Comparison of ENCODE assay signal across 8 cellular contexts in genomic region chr3:49171775-49172500, GRCh38. TPM values are rescaled to one million over a fixed set of nuclear protein-coding genes. Genes with fewer than 3 reads are reported as not detected.
DNase-seq lines count a peak whose midpoint lies in the region; ATAC-seq and TF ChIP-seq lines count a peak whose summit lies in the region.

No MANE protein-coding gene starts in this region.

- ATAC-seq in HG03039 (IDR thresholded peaks at IDR 0.05; ENCODE audit: unreplicated experiment) (no peak), GM21515 (IDR thresholded peaks at IDR 0.05; ENCODE audit: unreplicated experiment) (no peak)

- intact Hi-C loops in Calu3 (cut with micrococcal nuclease; ENCODE audit: unreplicated experiment), result loop anchor here (5.0 to 10.0 kb wide), 2 partner anchors 105 to 273 kb away; partner anchors contain the start of gene C3orf62

- H3K4me3 Mint-ChIP-seq in Calu3 (ENCODE audit: low read depth, unreplicated experiment), result peak overlapping the region; percentile 77
- peak overlapping the region; percentile 82 for H3K4me3 Mint-ChIP-seq in progenitor cell of endocrine pancreas (ENCODE audit: low read depth)

- no peaks in the 10 kb centered on the region for H3K9me3 ChIP-seq in SJSA1 (replicated peaks)

- CTCF ChIA-PET in Calu3 (lab: Charles Lee), result no interaction called here

- H3K27me3 Mint-ChIP-seq in Calu3 (ENCODE audit: unreplicated experiment), result no peaks in the 10 kb centered on the region
- peaks cover 5% of the 10 kb centered on the region for H3K27me3 Mint-ChIP-seq in progenitor cell of endocrine pancreas

- no peaks in the 10 kb centered on the region for H3K27me3 ChIP-seq in SJSA1 (replicated peaks)

- peaks cover 3% of the 10 kb centered on the region; the same call in 1 of the 2 replicates for H3K36me3 ChIP-seq in SJSA1

- H3K4me3 ChIP-seq in SJSA1 (peak overlapping the region; percentile 60), fibroblast of mammary gland (ENCODE audit: control insufficient read depth, low read depth, low read length) (peak overlapping the region; percentile 69)

- TF ChIP-seq CTCF in Calu3 (IDR thresholded peaks at IDR 0.05; ENCODE audit: unreplicated experiment) (no peak), fibroblast of mammary gland (conservative IDR thresholded peaks at IDR 0.05; ENCODE audit: control insufficient read depth, insufficient read depth, low read depth, low read length) (no peak), progenitor cell of endocrine pancreas (IDR thresholded peaks at IDR 0.05; ENCODE audit: unreplicated experiment) (no peak)

- H3K9me3 Mint-ChIP-seq in Calu3 (ENCODE audit: low read depth, unreplicated experiment), result no peaks in the 10 kb centered on the region
- no peaks in the 10 kb centered on the region for H3K9me3 Mint-ChIP-seq in progenitor cell of endocrine pancreas (ENCODE audit: low read depth)

- no TSS peak for BruUV-seq in Calu3 (replicated peaks; lab: Mats Ljungman, UMichigan)

- H3K4me1 ChIP-seq in SJSA1 (replicated peaks), result peaks cover 23% of the 10 kb centered on the region

- DNase-seq in Calu3 (no peak), SJSA1 (ENCODE audit: low read depth in 1 of 2, low spot score in 2 of 2) (no peak), fibroblast of mammary gland (ENCODE audit: low read depth) (no peak), progenitor cell of endocrine pancreas (ENCODE audit: low spot score, unreplicated experiment) (no peak), SK-N-DZ (ENCODE audit: low spot score) (no peak), NCI-H2081 treated with DMSO at 0.1 percent for 48 hours (lab: John Stamatoyannopoulos, UW) (no peak)

- no peak overlapping the region for H3K27ac ChIP-seq in SJSA1

- H3K4me1 Mint-ChIP-seq in Calu3 (ENCODE audit: low read depth, unreplicated experiment) (no peaks in the 10 kb centered on the region), progenitor cell of endocrine pancreas (ENCODE audit: low read depth) (peaks cover 22% of the 10 kb centered on the region)

- H3K27ac Mint-ChIP-seq in Calu3 (ENCODE audit: unreplicated experiment), result no peak overlapping the region
- no peak overlapping the region for H3K27ac Mint-ChIP-seq in progenitor cell of endocrine pancreas

- H3K36me3 Mint-ChIP-seq in Calu3 (ENCODE audit: insufficient read depth, unreplicated experiment) (peaks cover 6% of the 10 kb centered on the region), progenitor cell of endocrine pancreas (ENCODE audit: insufficient read depth) (peaks cover 1% of the 10 kb centered on the region)

RNA-seq across cellular contexts. Expression of gene KLHDC8B, which starts 0.5 kb away (rescaled TPM):
- total RNA-seq in Calu3 (2022) (5.4 and 7.1 TPM in 2 replicates), progenitor cell of endocrine pancreas (38.7 and 41.4 TPM in 2 replicates)
- 18.6 and 27.3 TPM in 2 replicates for total RNA-seq in SJSA1 (2014; rRNA removed; shearing (Covaris generic))
- 43.5 and 46.8 TPM in 2 replicates for polyA plus RNA-seq in SK-N-DZ (2014; cell fraction: cytosol; rRNA removed)
- 60.2 and 63.4 TPM in 2 replicates for polyA plus RNA-seq in SK-N-DZ (2014; cell fraction: nucleus; rRNA removed)

RNA-seq across cellular contexts. Expression of gene CCDC71, which starts 5.8 kb away (rescaled TPM):
- 19.2 and 20.2 TPM in 2 replicates for total RNA-seq in Calu3 (2022)
- total RNA-seq in SJSA1 (2014; rRNA removed; shearing (Covaris generic)), result 23.8 and 24.7 TPM in 2 replicates
- 28.6 and 29.8 TPM in 2 replicates for total RNA-seq in progenitor cell of endocrine pancreas
- 34.0 and 40.4 TPM in 2 replicates for polyA plus RNA-seq in SK-N-DZ (2014; cell fraction: cytosol; rRNA removed)
- 18.2 and 22.4 TPM in 2 replicates for polyA plus RNA-seq in SK-N-DZ (2014; cell fraction: nucleus; rRNA removed)

RNA-seq across cellular contexts. Expression of gene LAMB2, which starts 39.1 kb away (rescaled TPM):
- total RNA-seq in Calu3 (2022) (288 and 316 TPM in 2 replicates), progenitor cell of endocrine pancreas (273 and 278 TPM in 2 replicates)
- total RNA-seq in SJSA1 (2014; rRNA removed; shearing (Covaris generic)), result 97.2 and 171 TPM in 2 replicates
- polyA plus RNA-seq in SK-N-DZ (2014; cell fraction: cytosol; rRNA removed), result 11.8 and 20.8 TPM in 2 replicates
- polyA plus RNA-seq in SK-N-DZ (2014; cell fraction: nucleus; rRNA removed), result 98.1 and 192 TPM in 2 replicates

RNA-seq across cellular contexts. Expression of gene USP19, which starts 51.3 kb away (rescaled TPM):
- total RNA-seq in Calu3 (2022) (44.3 and 51.0 TPM in 2 replicates), progenitor cell of endocrine pancreas (76.2 and 81.1 TPM in 2 replicates)
- total RNA-seq in SJSA1 (2014; rRNA removed; shearing (Covaris generic)), result 21.5 and 23.8 TPM in 2 replicates
- polyA plus RNA-seq in SK-N-DZ (2014; cell fraction: cytosol; rRNA removed), result 41.5 and 49.9 TPM in 2 replicates
- polyA plus RNA-seq in SK-N-DZ (2014; cell fraction: nucleus; rRNA removed), result 111 and 126 TPM in 2 replicates
